In the genomic region with DNA sequence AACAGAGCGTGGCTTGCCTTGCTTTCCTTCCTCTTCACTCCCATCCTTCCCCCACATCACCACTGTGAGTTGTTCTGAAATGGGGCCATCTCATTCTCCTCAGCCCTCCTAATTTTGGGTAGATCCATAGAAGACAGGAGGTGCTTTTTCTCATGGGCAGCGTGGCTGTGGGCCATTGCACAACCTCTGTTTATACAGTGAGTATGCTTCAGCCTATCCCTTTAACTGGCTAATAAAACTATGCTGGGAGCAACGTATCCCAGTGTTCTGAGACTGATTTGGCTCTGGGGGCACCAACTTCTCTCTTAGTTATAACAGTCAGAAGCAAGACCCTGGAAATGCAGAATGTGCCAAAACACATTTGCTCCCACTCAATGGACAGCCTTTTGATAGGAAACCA, we compare ENCODE assay signal across 1 cellular context.
TF ChIP-seq lines count a peak whose summit lies in the region.

No MANE protein-coding gene starts in this region.

TF ChIP-seq in WTC11, 78 proteins besides CTCF, POLR2A, EP300 and RAD21 (continued from another document):
- TF ChIP-seq, protein P1, sequence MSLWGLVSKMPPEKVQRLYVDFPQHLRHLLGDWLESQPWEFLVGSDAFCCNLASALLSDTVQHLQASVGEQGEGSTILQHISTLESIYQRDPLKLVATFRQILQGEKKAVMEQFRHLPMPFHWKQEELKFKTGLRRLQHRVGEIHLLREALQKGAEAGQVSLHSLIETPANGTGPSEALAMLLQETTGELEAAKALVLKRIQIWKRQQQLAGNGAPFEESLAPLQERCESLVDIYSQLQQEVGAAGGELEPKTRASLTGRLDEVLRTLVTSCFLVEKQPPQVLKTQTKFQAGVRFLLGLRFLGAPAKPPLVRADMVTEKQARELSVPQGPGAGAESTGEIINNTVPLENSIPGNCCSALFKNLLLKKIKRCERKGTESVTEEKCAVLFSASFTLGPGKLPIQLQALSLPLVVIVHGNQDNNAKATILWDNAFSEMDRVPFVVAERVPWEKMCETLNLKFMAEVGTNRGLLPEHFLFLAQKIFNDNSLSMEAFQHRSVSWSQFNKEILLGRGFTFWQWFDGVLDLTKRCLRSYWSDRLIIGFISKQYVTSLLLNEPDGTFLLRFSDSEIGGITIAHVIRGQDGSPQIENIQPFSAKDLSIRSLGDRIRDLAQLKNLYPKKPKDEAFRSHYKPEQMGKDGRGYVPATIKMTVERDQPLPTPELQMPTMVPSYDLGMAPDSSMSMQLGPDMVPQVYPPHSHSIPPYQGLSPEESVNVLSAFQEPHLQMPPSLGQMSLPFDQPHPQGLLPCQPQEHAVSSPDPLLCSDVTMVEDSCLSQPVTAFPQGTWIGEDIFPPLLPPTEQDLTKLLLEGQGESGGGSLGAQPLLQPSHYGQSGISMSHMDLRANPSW (CRISPR knock-in tag; conservative IDR thresholded peaks at IDR 0.05; ENCODE audit: low read depth), result no peak
- TF ChIP-seq ATF1 (CRISPR knock-in tag; IDR thresholded peaks at IDR 0.05), result no peak
- TF ChIP-seq, protein P2, sequence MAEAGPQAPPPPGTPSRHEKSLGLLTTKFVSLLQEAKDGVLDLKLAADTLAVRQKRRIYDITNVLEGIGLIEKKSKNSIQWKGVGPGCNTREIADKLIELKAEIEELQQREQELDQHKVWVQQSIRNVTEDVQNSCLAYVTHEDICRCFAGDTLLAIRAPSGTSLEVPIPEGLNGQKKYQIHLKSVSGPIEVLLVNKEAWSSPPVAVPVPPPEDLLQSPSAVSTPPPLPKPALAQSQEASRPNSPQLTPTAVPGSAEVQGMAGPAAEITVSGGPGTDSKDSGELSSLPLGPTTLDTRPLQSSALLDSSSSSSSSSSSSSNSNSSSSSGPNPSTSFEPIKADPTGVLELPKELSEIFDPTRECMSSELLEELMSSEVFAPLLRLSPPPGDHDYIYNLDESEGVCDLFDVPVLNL (CRISPR knock-in tag; IDR thresholded peaks at IDR 0.05; ENCODE audit: borderline replicate concordance, low read depth), result no peak
